In the genomic region with DNA sequence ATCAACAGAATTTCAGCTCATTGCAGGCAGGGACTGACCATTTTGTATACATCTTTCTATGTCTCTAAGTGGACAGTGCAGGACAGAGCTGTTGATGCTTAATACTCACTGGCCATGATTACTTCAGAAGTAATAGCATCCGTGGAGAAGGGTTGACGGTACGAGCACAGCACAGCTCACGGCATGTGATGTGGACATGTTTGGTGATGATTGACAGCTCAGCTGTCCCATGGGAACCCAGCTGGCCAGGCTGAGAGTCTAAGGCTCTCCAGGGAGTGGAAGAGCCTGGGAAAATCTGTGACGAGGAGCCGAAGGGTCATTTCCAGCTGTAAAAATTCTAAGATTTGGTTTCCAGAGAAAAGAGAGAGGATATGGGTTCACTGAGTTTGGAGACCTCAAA, we compare ENCODE assay signal across 27 cellular contexts.
"Had no signal": no experiment of that assay in that cellular context is flagged by ENCODE, and none has a peak within 500 bp of the region (broad histone marks: within the 10 kb centered on the region; RNA-seq: fewer than 3 reads in every experiment).

No MANE protein-coding gene starts in this region.

- H3K4me3 Mint-ChIP-seq: activated B cell treated with CpG ODN at 0.5 μM for 24 hours; activated CD4-positive, alpha-beta T cell treated with anti-CD3 and anti-CD28 coated beads for 36 hours; activated naive CD8-positive, alpha-beta T cell; activated T-cell treated with anti-CD3 and anti-CD28 coated beads, Interleukin-2, amount 50 U/mL, for 4 hours; naive thymus-derived CD8-positive, alpha-beta T cell had no signal

- H3K9ac ChIP-seq: parathyroid adenoma had no signal

- DNase-seq: activated B cell treated with CpG ODN at 0.5 μM for 24 hours; activated CD4-positive, alpha-beta T cell treated with anti-CD3 and anti-CD28 coated beads for 36 hours; activated CD4-positive, alpha-beta T cell treated with anti-CD3 and anti-CD28 coated beads, Interleukin-2, amount 50 U/mL, for 48 hours; activated CD8-positive, alpha-beta memory T cell treated with anti-CD3 and anti-CD28 coated beads, Interleukin-2, amount 50 U/mL, for 48 hours; activated naive CD4-positive, alpha-beta T cell; activated T-cell treated with anti-CD3 and anti-CD28 coated beads, Interleukin-2, amount 50 U/mL, for 4 hours; adrenal gland; cerebellar nuclear complex; effector CD4-positive, alpha-beta T cell; erythroblast; foreskin melanocyte; islet precursor cell; left colon; naive thymus-derived CD8-positive, alpha-beta T cell; sigmoid colon; stimulated activated CD4-positive, alpha-beta T cell treated with anti-CD3 and anti-CD28 coated beads, Interleukin-4, amount 100 ng/mL, for 1 hour; stimulated activated naive CD4-positive, alpha-beta T cell; T-helper 1 cell; T-helper 9 cell; testis; trophoblast cell; uterus had no signal

- H3K4me3 ChIP-seq: adrenal gland, lung, sigmoid colon, testis, uterus had no signal

- H3K27ac ChIP-seq: adrenal gland, neutrophil, parathyroid adenoma, sigmoid colon, testis, uterus had no signal

- H3K36me3 Mint-ChIP-seq: activated naive CD8-positive, alpha-beta T cell; naive thymus-derived CD8-positive, alpha-beta T cell had no signal

- H3K27ac Mint-ChIP-seq: activated B cell treated with CpG ODN at 0.5 μM for 24 hours; activated CD4-positive, alpha-beta T cell treated with anti-CD3 and anti-CD28 coated beads for 36 hours; activated naive CD8-positive, alpha-beta T cell; activated T-helper 2 cell treated with anti-CD3 and anti-CD28 coated beads, Interferon-gamma antibody, Interleukin-2, Interleukin-4, amounts not matched to agents 10 μg/mL and 5 μg/mL and 100 μg/mL, durations not matched to agents 14 hours and 24 hours and 36 hours; naive thymus-derived CD8-positive, alpha-beta T cell had no signal

- H3K9me3 ChIP-seq: adrenal gland, neutrophil, sigmoid colon, testis, uterus had no signal

- H3K4me1 ChIP-seq: adrenal gland, parathyroid adenoma, sigmoid colon, testis, uterus had no signal

- ATAC-seq: activated CD4-positive, alpha-beta T cell treated with anti-CD3 and anti-CD28 coated beads for 36 hours; activated T-cell treated with anti-CD3 and anti-CD28 coated beads, Interleukin-2, amount 50 U/mL, for 4 hours; left colon; naive thymus-derived CD8-positive, alpha-beta T cell had no signal

- H3K27me3 ChIP-seq: adrenal gland, neutrophil, sigmoid colon, testis, uterus had no signal

- H3K4me1 Mint-ChIP-seq: activated B cell treated with CpG ODN at 0.5 μM for 24 hours; activated CD4-positive, alpha-beta T cell treated with anti-CD3 and anti-CD28 coated beads for 36 hours had no signal

- H3K9me3 Mint-ChIP-seq: activated B cell treated with CpG ODN at 0.5 μM for 24 hours; activated T-cell treated with anti-CD3 and anti-CD28 coated beads, Interleukin-2, amount 50 U/mL, for 4 hours; activated T-helper 2 cell treated with anti-CD3 and anti-CD28 coated beads, Interferon-gamma antibody, Interleukin-2, Interleukin-4, amounts not matched to agents 10 μg/mL and 5 μg/mL and 100 μg/mL, durations not matched to agents 14 hours and 24 hours and 36 hours; naive thymus-derived CD8-positive, alpha-beta T cell had no signal

- H3K36me3 ChIP-seq: adrenal gland, neutrophil, sigmoid colon, uterus had no signal
